ENCODE assay signal across 8 cellular contexts in the genomic region with DNA sequence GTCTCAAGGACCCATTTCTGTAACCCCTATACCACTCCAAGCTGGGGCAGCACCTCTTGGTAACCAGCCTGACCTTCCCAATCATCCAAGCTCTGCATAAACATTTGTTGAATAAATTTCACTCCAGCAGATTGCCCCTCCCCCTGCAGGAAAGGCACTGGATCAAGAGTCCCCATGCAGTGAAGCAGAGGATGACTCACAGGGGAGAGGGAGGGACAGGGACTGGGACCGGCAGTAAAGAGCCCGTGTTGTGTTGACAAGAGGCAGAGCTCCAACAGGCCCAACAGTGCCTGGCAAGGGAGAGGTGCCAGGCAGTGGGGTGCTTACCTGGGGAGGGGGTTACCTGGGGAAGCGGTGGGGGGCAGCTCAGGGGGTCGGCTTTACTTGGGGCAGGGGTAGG. TPM values are rescaled to one million over a fixed set of nuclear protein-coding genes. Genes with fewer than 3 reads are reported as not detected.
DNase-seq lines count a peak whose midpoint lies in the region; ATAC-seq lines count a peak whose summit lies in the region.

No MANE protein-coding gene starts in this region.

- H3K4me3 Mint-ChIP-seq in stimulated activated memory B cell treated with anti-CD40 and anti-IgM and Interleukin-4, amounts not matched to agents 10 μg/mL and 1 μg/mL and 100 μg/mL, for 72 hours: no peak overlapping the region

- peak; percentile 67 to 81 for ATAC-seq in right cardiac atrium
- no peak for ATAC-seq in stimulated activated memory B cell treated with anti-CD40 and anti-IgM and Interleukin-4, amounts not matched to agents 10 μg/mL and 1 μg/mL and 100 μg/mL, for 72 hours

- H3K27me3 Mint-ChIP-seq in stimulated activated memory B cell treated with anti-CD40 and anti-IgM and Interleukin-4, amounts not matched to agents 10 μg/mL and 1 μg/mL and 100 μg/mL, for 72 hours: no peaks in the 10 kb centered on the region

- H3K4me1 ChIP-seq in right cardiac atrium (ENCODE audit: control insufficient read depth, insufficient read depth, low read length): peaks cover 13% of the 10 kb centered on the region

- intact Hi-C loops in right cardiac atrium (cut with DNase I): no loop called here

- no peak overlapping the region for H3K4me3 ChIP-seq in right cardiac atrium (ENCODE audit: low read length)

- no peaks in the 10 kb centered on the region for H3K36me3 Mint-ChIP-seq in stimulated activated memory B cell treated with anti-CD40 and anti-IgM and Interleukin-4, amounts not matched to agents 10 μg/mL and 1 μg/mL and 100 μg/mL, for 72 hours

- no peaks in the 10 kb centered on the region for H3K9me3 ChIP-seq in right cardiac atrium (ENCODE audit: control insufficient read depth, low read length)

- H3K27ac Mint-ChIP-seq in stimulated activated memory B cell treated with anti-CD40 and anti-IgM and Interleukin-4, amounts not matched to agents 10 μg/mL and 1 μg/mL and 100 μg/mL, for 72 hours: peak overlapping the region; percentile 68

- DNase-seq in NCI-H345 (lab: John Stamatoyannopoulos, UW) (peak; percentile 55), NCI-H345 treated with DMSO at 0.1 percent for 48 hours (lab: John Stamatoyannopoulos, UW; ENCODE audit: unreplicated experiment) (no peak), right cardiac atrium (peak; percentile 74 to 78 (median 74)), putamen (ENCODE audit: low spot score) (no peak)
- DNase-seq in stimulated activated naive CD4-positive, alpha-beta T cell treated with Interleukin-2 at 50 U/mL for 16 hours (lab: John Stamatoyannopoulos, UW): no peak
- no peak for DNase-seq in stimulated activated CD4-positive, alpha-beta T cell treated with anti-CD3 and anti-CD28 coated beads, Interleukin-1b, Interleukin-23, amount 100 ng/mL, for 48 hours

- H3K4me1 Mint-ChIP-seq in stimulated activated memory B cell treated with anti-CD40 and anti-IgM and Interleukin-4, amounts not matched to agents 10 μg/mL and 1 μg/mL and 100 μg/mL, for 72 hours: peaks cover 24% of the 10 kb centered on the region

- WGBS in right cardiac atrium: 45% methylated on average over 4 of the region's 4 CpGs

- peak overlapping the region; percentile 34 for H3K27ac ChIP-seq in angular gyrus (ENCODE audit: low read depth, low read length)
- H3K27ac ChIP-seq in right cardiac atrium (ENCODE audit: low read length): peak overlapping the region; percentile 50

- no peaks in the 10 kb centered on the region for H3K27me3 ChIP-seq in right cardiac atrium (ENCODE audit: control insufficient read depth, insufficient read depth)

- H3K9me3 Mint-ChIP-seq in stimulated activated memory B cell treated with anti-CD40 and anti-IgM and Interleukin-4, amounts not matched to agents 10 μg/mL and 1 μg/mL and 100 μg/mL, for 72 hours: no peaks in the 10 kb centered on the region

RNA-seq across cellular contexts. Expression of a gene that starts 32.3 kb away (rescaled TPM):
- 10 to 100 TPM; 22.8 to 39.3 (median 35.4) TPM for total RNA-seq in right cardiac atrium
- 21.5 TPM for polyA plus RNA-seq in right cardiac atrium

Comparison
In these comparisons a context has a peak if more than half of its experiments do, and no peak if none do; other contexts are left out.
1. DNase-seq: peak in NCI-H345 (single experiment) and right cardiac atrium (3 of 3); none in NCI-H345 treated with DMSO at 0.1 percent for 48 hours (single experiment), stimulated activated naive CD4-positive, alpha-beta T cell treated with Interleukin-2 at 50 U/mL for 16 hours (single experiment), putamen (single experiment) and stimulated activated CD4-positive, alpha-beta T cell treated with anti-CD3 and anti-CD28 coated beads, Interleukin-1b, Interleukin-23, amount 100 ng/mL, for 48 hours (single experiment).